ENCODE assay signal across 16 cellular contexts in the genomic region with DNA sequence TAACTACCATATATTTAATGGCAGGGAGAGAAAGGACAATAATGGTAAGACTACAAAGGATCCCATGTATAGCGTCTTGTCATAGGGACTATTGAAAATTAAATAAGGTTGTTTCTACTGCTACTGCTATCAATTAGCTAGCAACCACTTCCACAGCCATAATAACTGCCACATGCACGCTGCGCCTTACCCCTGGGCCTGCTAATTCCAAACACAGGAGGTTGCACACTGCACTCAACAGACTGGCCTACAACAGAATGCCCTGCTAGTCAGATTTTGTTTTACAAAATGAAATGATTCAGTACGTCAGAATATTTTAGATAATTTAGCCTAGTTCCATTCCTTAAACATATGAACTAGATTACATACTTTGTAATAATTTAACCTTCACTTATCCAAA.
"Had no signal": no experiment of that assay in that cellular context is flagged by ENCODE, and none has a peak within 500 bp of the region (broad histone marks: within the 10 kb centered on the region; RNA-seq: fewer than 3 reads in every experiment).

No MANE protein-coding gene starts in this region.

- DNase-seq: activated CD4-positive, alpha-beta T cell treated with anti-CD3 and anti-CD28 coated beads, Interleukin-2, amount 50 U/mL, for 48 hours; activated CD4-positive, CD25-positive, alpha-beta regulatory T cell treated with anti-CD3 and anti-CD28 coated beads, Interleukin-2, amount 50 U/mL, for 72 hours; activated naive CD4-positive, alpha-beta T cell; activated naive CD8-positive, alpha-beta T cell treated with anti-CD3 and anti-CD28 coated beads, Interleukin-2, amount 10 ng/mL, durations not matched to agents 7 days and 5 days; aorta; dermis blood vessel endothelial cell; T-helper 1 cell; T1000 had no signal

- H3K9me3 ChIP-seq: gastroesophageal sphincter, heart right ventricle, prostate gland had no signal

- H3K36me3 ChIP-seq: gastroesophageal sphincter, heart right ventricle, prostate gland had no signal

- H3K9me3 Mint-ChIP-seq: memory B cell; natural killer cell treated with Interleukin-12 subunit alpha and Interleukin-12 subunit beta and Interleukin-15 and Interleukin-18, amount 100 ng/mL, for 72 hours; stimulated activated naive CD8-positive, alpha-beta T cell treated with anti-CD3 and anti-CD28 coated beads, Interleukin-15, Interleukin-2, amounts not matched to agents 100 ng/mL and 50 ng/mL, for 24 hours had no signal

- H3K27ac ChIP-seq: epithelial cell of prostate, prostate gland had no signal

- H3K36me3 Mint-ChIP-seq: natural killer cell treated with Interleukin-12 subunit alpha and Interleukin-12 subunit beta and Interleukin-15 and Interleukin-18, amount 100 ng/mL, for 72 hours had no signal

- H3K27ac Mint-ChIP-seq: activated naive CD8-positive, alpha-beta T cell treated with anti-CD3 and anti-CD28 coated beads, Interleukin-2, amount 10 ng/mL, durations not matched to agents 7 days and 5 days; memory B cell had no signal

- H3K4me3 ChIP-seq: prostate gland had no signal

- H3K27me3 Mint-ChIP-seq: activated naive CD8-positive, alpha-beta T cell treated with anti-CD3 and anti-CD28 coated beads, Interleukin-2, amount 10 ng/mL, durations not matched to agents 7 days and 5 days; memory B cell; natural killer cell treated with Interleukin-12 subunit alpha and Interleukin-12 subunit beta and Interleukin-15 and Interleukin-18, amount 100 ng/mL, for 72 hours; stimulated activated naive CD8-positive, alpha-beta T cell treated with anti-CD3 and anti-CD28 coated beads, Interleukin-15, Interleukin-2, amounts not matched to agents 100 ng/mL and 50 ng/mL, for 24 hours had no signal

- H3K4me3 Mint-ChIP-seq: activated naive CD8-positive, alpha-beta T cell treated with anti-CD3 and anti-CD28 coated beads, Interleukin-2, amount 10 ng/mL, durations not matched to agents 7 days and 5 days; activated T-helper 1 cell treated with anti-CD3 and anti-CD28 coated beads, Interleukin-12 subunit alpha, Interleukin-12 subunit beta, Interleukin-2, Interleukin-4 antibody, amounts not matched to agents 30 ng/mL and 10 ng/mL and 1 ng/mL, durations not matched to agents 14 hours and 24 hours and 36 hours; memory B cell; natural killer cell treated with Interleukin-12 subunit alpha and Interleukin-12 subunit beta and Interleukin-15 and Interleukin-18, amount 100 ng/mL, for 72 hours; stimulated activated naive CD8-positive, alpha-beta T cell treated with anti-CD3 and anti-CD28 coated beads, Interleukin-15, Interleukin-2, amounts not matched to agents 100 ng/mL and 50 ng/mL, for 24 hours had no signal

- ATAC-seq: gastroesophageal sphincter; natural killer cell treated with Interleukin-12 subunit alpha and Interleukin-12 subunit beta and Interleukin-15 and Interleukin-18, amount 100 ng/mL, for 72 hours had no signal

- H3K4me1 ChIP-seq: prostate gland had no signal

- H3K27me3 ChIP-seq: gastroesophageal sphincter, heart right ventricle had no signal
